ENCODE assay signal across 8 cellular contexts in genomic region chr6:10722570-10722819, GRCh38. TPM values are rescaled to one million over a fixed set of nuclear protein-coding genes. Genes with fewer than 3 reads are reported as not detected.
DNase-seq lines count a peak whose midpoint lies in the region; ATAC-seq and TF ChIP-seq lines count a peak whose summit lies in the region.

No MANE protein-coding gene starts in this region.

- POLR2A ChIA-PET in SK-N-SH (lab: Yijun Ruan, JAX), result interaction anchor here (0.6 to 4.7 kb wide), 5 partner anchors 15 to 165 kb away, joined by 3 to 66 read pairs (median 3); partner anchors contain the start of genes C6orf52, PAK1IP1, SYCP2L and TMEM14B

- H3K27ac ChIP-seq in SK-N-SH (ENCODE audit: low read depth in 2 of 2, low read length in 1 of 2), result peak overlapping the region; percentile 86 to 88
- H3K27ac ChIP-seq in iPS-20b (ENCODE audit: low read length), result peak overlapping the region; percentile 46
- peak overlapping the region; percentile 78 for H3K27ac ChIP-seq in stomach smooth muscle (ENCODE audit: low read length)

- H3K36me3 Mint-ChIP-seq in activated naive CD4-positive, alpha-beta T cell treated with anti-CD3 and anti-CD28 coated beads, Interleukin-2, amount 50 U/mL, for 72 hours, result peaks cover 26 to 43% of the 10 kb centered on the region in 2 donors

- peaks cover 38% of the 10 kb centered on the region for H3K79me2 ChIP-seq in SK-N-SH (ENCODE audit: insufficient read depth)

- peaks cover 0 to 9% of the 10 kb centered on the region in 2 donors for H3K9me3 Mint-ChIP-seq in activated naive CD4-positive, alpha-beta T cell treated with anti-CD3 and anti-CD28 coated beads, Interleukin-2, amount 50 U/mL, for 72 hours

- H3K36me3 ChIP-seq in SK-N-SH (replicated peaks in 1 of 2; ENCODE audit: control insufficient read depth in 1 of 2, insufficient read depth in 2 of 2, low read length in 1 of 2) (peaks cover 0 to 6% of the 10 kb centered on the region in 2 experiments), iPS-20b (ENCODE audit: insufficient read depth, low read depth, low read length) (peaks cover 16% of the 10 kb centered on the region), stomach smooth muscle (ENCODE audit: control insufficient read depth in 2 of 2, insufficient read depth in 2 of 2, low read length in 2 of 2) (peaks cover 2 to 3% of the 10 kb centered on the region in 2 donors)

- H3K4me1 ChIP-seq in SK-N-SH (ENCODE audit: control insufficient read depth in 1 of 2, insufficient read depth in 2 of 2, low read depth in 1 of 2, low read length in 1 of 2) (peaks cover 9 to 16% of the 10 kb centered on the region in 2 experiments; a peak in 2 of 4 replicates), iPS-20b (ENCODE audit: insufficient read depth, low read length) (peaks cover 11% of the 10 kb centered on the region), stomach smooth muscle (ENCODE audit: control insufficient read depth, insufficient read depth, low read length) (peaks cover 36% of the 10 kb centered on the region)

- no peaks in the 10 kb centered on the region for H3K9me3 ChIP-seq in SK-N-SH
- H3K9me3 ChIP-seq in iPS-20b (ENCODE audit: insufficient read depth, low read depth, low read length), result no peaks in the 10 kb centered on the region; the same call in 1 of the 2 replicates
- no peaks in the 10 kb centered on the region for H3K9me3 ChIP-seq in stomach smooth muscle (ENCODE audit: control insufficient read depth in 2 of 2, low read length in 2 of 2)

- peaks cover 7% of the 10 kb centered on the region for H3F3A ChIP-seq in SK-N-SH (replicated peaks; ENCODE audit: insufficient read depth)

- WGBS in SK-N-SH (ENCODE audit: low lambda C conversion rate), result 0% methylated on average over 6 of the region's 6 CpGs

- no peaks in the 10 kb centered on the region for H4K20me1 ChIP-seq in SK-N-SH (ENCODE audit: insufficient read depth)

- H3K9me2 ChIP-seq in SK-N-SH, result no peaks in the 10 kb centered on the region

- no peak for DNase-seq in SK-N-SH
- DNase-seq in activated naive CD4-positive, alpha-beta T cell treated with anti-CD3 and anti-CD28 coated beads, Interleukin-2, amount 50 U/mL, for 72 hours (ENCODE audit: low spot score in 2 of 2), result no peak

- H3K4me3 ChIP-seq in SK-N-SH (ENCODE audit: low read depth in 2 of 2, low read length in 1 of 2) (peak overlapping the region; percentile 65 to 93), iPS-20b (ENCODE audit: low read length) (peak overlapping the region; percentile 98), stomach smooth muscle (ENCODE audit: low read length in 2 of 2) (peak overlapping the region; percentile 74 to 86)

- H3K9ac ChIP-seq in SK-N-SH, result peak overlapping the region; percentile 87
- H3K9ac ChIP-seq in iPS-20b (ENCODE audit: low read depth, low read length), result peak overlapping the region; percentile 100
- peak overlapping the region; percentile 58 to 72 for H3K9ac ChIP-seq in stomach smooth muscle (ENCODE audit: low read length in 2 of 2)

- H3K27ac Mint-ChIP-seq in activated naive CD4-positive, alpha-beta T cell treated with anti-CD3 and anti-CD28 coated beads, Interleukin-2, amount 50 U/mL, for 72 hours, result peak overlapping the region; percentile 87 to 88

- peak overlapping the region; percentile 85 for H3K4me2 ChIP-seq in SK-N-SH

- no peak for ATAC-seq in SK-N-SH treated with all-trans-retinoic acid at 6 μM for 48 hours
- ATAC-seq in activated naive CD4-positive, alpha-beta T cell treated with anti-CD3 and anti-CD28 coated beads, Interleukin-2, amount 50 U/mL, for 72 hours, result no peak
- ATAC-seq in HG03139 (IDR thresholded peaks at IDR 0.05; ENCODE audit: unreplicated experiment), result no peak
- no peak for ATAC-seq in GM18907 (IDR thresholded peaks at IDR 0.05; ENCODE audit: unreplicated experiment)
- no peak for ATAC-seq in GM18505 (IDR thresholded peaks at IDR 0.05; ENCODE audit: unreplicated experiment)

- TF ChIP-seq POLR2A in GM18505 (IDR thresholded peaks at IDR 0.05; ENCODE audit: borderline replicate concordance, extremely low read depth, insufficient read depth, insufficient read length), result no peak

- TF ChIP-seq EP300 in SK-N-SH (IDR thresholded peaks at IDR 0.05; ENCODE audit: borderline replicate concordance in 1 of 2, low read depth in 1 of 2, low read length in 1 of 2), result no peak

- TF ChIP-seq RAD21 in SK-N-SH (IDR thresholded peaks at IDR 0.05; ENCODE audit: low read length), result no peak

- H3K27me3 ChIP-seq in SK-N-SH (ENCODE audit: insufficient read depth), result no peaks in the 10 kb centered on the region
- no peaks in the 10 kb centered on the region for H3K27me3 ChIP-seq in iPS-20b (ENCODE audit: insufficient read depth, low read length)
- no peaks in the 10 kb centered on the region for H3K27me3 ChIP-seq in stomach smooth muscle (ENCODE audit: control insufficient read depth in 1 of 2, insufficient read depth in 2 of 2, low read length in 2 of 2)

- H2AFZ ChIP-seq in SK-N-SH (ENCODE audit: low read depth), result peak overlapping the region; percentile 89

- CTCF ChIA-PET in SK-N-SH (lab: Yijun Ruan, JAX), result interaction anchor here (0.8 to 1.2 kb wide), 3 partner anchors 25 to 216 kb away, joined by 3 to 4 read pairs (median 3); partner anchors contain the start of gene TMEM14B

- TF ChIP-seq CTCF in SK-N-SH (IDR thresholded peaks at IDR 0.05), result no peak

TF ChIP-seq in SK-N-SH, 30 proteins besides CTCF, POLR2A, EP300 and RAD21:
- TF ChIP-seq SIN3A (IDR thresholded peaks at IDR 0.05; ENCODE audit: borderline replicate concordance, low read depth, low read length), result no peak
- 0 out of 2 replicates have a peak, but pooled peaks have one; percentile 9 for TF ChIP-seq PBX3 (IDR thresholded peaks at IDR 0.05)
- TF ChIP-seq NFIC (IDR thresholded peaks at IDR 0.05; ENCODE audit: borderline replicate concordance), result peak; percentile 49

TF ChIP-seq in SK-N-SH treated with all-trans-retinoic acid at 6 μM for 48 hours, 23 proteins besides CTCF, POLR2A, EP300 and RAD21 (continues in another document):
- no peak for TF ChIP-seq ZFP3 (CRISPR knock-in tag; IDR thresholded peaks at IDR 0.05)
- no peak for TF ChIP-seq ZNF8 (CRISPR knock-in tag; IDR thresholded peaks at IDR 0.05)
- TF ChIP-seq CREB5 (CRISPR knock-in tag; IDR thresholded peaks at IDR 0.05; ENCODE audit: low read depth), result no peak
- TF ChIP-seq CSRNP3 (CRISPR knock-in tag; IDR thresholded peaks at IDR 0.05), result no peak
- no peak for TF ChIP-seq POU6F1 (CRISPR knock-in tag; IDR thresholded peaks at IDR 0.05; ENCODE audit: borderline replicate concordance, low read depth)

RNA-seq across cellular contexts. Expression of gene TMEM14C, which starts 0.4 kb away (rescaled TPM):
- 199 and 214 TPM in 2 replicates for polyA plus RNA-seq in SK-N-SH (2012; rRNA removed)
- 220 and 240 TPM in 2 replicates for polyA plus RNA-seq in SK-N-SH (2012; cell fraction: cytosol; rRNA removed)
- 79.5 and 104 TPM in 2 replicates for polyA plus RNA-seq in SK-N-SH (2012; cell fraction: nucleus; rRNA removed)
- total RNA-seq in activated naive CD4-positive, alpha-beta T cell treated with anti-CD3 and anti-CD28 coated beads, Interleukin-2, amount 50 U/mL, for 72 hours, result 10 to 100 TPM; 67.2 to 91.1 TPM

RNA-seq across cellular contexts. Expression of gene TMEM14B, which starts 25.1 kb away (rescaled TPM):
- polyA plus RNA-seq in SK-N-SH (2012; rRNA removed), result 89.0 and 93.6 TPM in 2 replicates
- polyA plus RNA-seq in SK-N-SH (2012; cell fraction: cytosol; rRNA removed), result 107 and 142 TPM in 2 replicates
- 21.9 and 32.6 TPM in 2 replicates for polyA plus RNA-seq in SK-N-SH (2012; cell fraction: nucleus; rRNA removed)
- total RNA-seq in activated naive CD4-positive, alpha-beta T cell treated with anti-CD3 and anti-CD28 coated beads, Interleukin-2, amount 50 U/mL, for 72 hours, result 100 to 1,000 TPM in 1 of 2 donors, 10 to 100 TPM in 1; 86.7 to 104 TPM

RNA-seq across cellular contexts. Expression of gene PAK1IP1, which starts 27.7 kb away (rescaled TPM):
- 16.2 and 19.1 TPM in 2 replicates for polyA plus RNA-seq in SK-N-SH (2012; rRNA removed)
- polyA plus RNA-seq in SK-N-SH (2012; cell fraction: cytosol; rRNA removed), result 22.3 and 30.4 TPM in 2 replicates
- polyA plus RNA-seq in SK-N-SH (2012; cell fraction: nucleus; rRNA removed), result 8.2 and 13.2 TPM in 2 replicates
- total RNA-seq in activated naive CD4-positive, alpha-beta T cell treated with anti-CD3 and anti-CD28 coated beads, Interleukin-2, amount 50 U/mL, for 72 hours, result 10 to 100 TPM; 20.3 TPM

RNA-seq across cellular contexts. Expression of gene C6orf52, which starts 28.1 kb away (rescaled TPM):
- 0.71 and 1.4 TPM in 2 replicates for polyA plus RNA-seq in SK-N-SH (2012; rRNA removed)
- 1.3 TPM in 2 replicates for polyA plus RNA-seq in SK-N-SH (2012; cell fraction: cytosol; rRNA removed)
- polyA plus RNA-seq in SK-N-SH (2012; cell fraction: nucleus; rRNA removed), result 0.86 and 1.5 TPM in 2 replicates
- 1 to 10 TPM in 1 of 2 donors, not detected in 1; 1.0 TPM for total RNA-seq in activated naive CD4-positive, alpha-beta T cell treated with anti-CD3 and anti-CD28 coated beads, Interleukin-2, amount 50 U/mL, for 72 hours
